In the genomic region with DNA sequence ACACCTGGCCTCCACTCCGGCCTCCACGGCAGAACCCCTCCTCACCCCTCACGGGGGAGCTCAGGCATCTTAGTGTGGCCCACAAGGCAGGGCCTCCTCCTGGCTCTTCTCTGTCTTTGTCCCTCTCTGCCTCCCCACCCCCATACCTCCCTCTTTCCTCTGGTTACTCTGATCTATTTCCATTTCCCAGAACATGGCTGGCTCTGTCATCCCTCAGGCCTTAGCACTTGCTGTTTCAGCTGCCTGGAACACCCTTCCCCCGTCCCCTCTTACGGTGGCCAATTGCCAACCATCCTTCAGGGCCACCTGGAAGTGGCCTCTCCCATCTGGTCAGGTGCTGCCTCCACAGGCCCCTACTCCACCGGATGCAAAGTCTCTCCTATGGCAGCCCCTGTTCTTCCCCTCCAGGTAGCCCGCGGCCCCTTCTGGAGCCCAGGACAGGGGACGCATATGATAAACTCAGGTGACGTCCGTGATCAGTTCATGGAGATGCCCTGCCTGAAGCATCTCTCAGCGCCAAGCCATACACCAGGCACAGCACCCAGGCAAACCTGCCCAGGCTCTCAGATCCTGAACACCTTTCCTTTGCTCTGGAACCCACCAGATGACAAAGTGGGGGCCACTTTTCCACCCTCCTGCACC, we compare ENCODE assay signal across 20 cellular contexts. TPM values are rescaled to one million over a fixed set of nuclear protein-coding genes. Genes with fewer than 3 reads are reported as not detected.
"Had no signal": no experiment of that assay in that cellular context is flagged by ENCODE, and none has a peak within 500 bp of the region (broad histone marks: within the 10 kb centered on the region; RNA-seq: fewer than 3 reads in every experiment).

No MANE protein-coding gene starts in this region.

- H3K4me3 ChIP-seq: dorsolateral prefrontal cortex, mucosa of descending colon, skin epidermis, transverse colon had no signal

- H3K36me3 Mint-ChIP-seq: activated CD4-positive, alpha-beta memory T cell treated with anti-CD3 and anti-CD28 coated beads for 36 hours; activated naive CD8-positive, alpha-beta T cell; naive thymus-derived CD8-positive, alpha-beta T cell; stimulated activated naive B cell treated with anti-CD40 and anti-IgM and Interleukin-4, amounts not matched to agents 10 μg/mL and 1 μg/mL and 100 μg/mL, for 72 hours had no signal

- H3K27ac Mint-ChIP-seq: activated CD4-positive, alpha-beta memory T cell treated with anti-CD3 and anti-CD28 coated beads for 36 hours; activated naive CD8-positive, alpha-beta T cell; naive thymus-derived CD8-positive, alpha-beta T cell; stimulated activated naive B cell treated with anti-CD40 and anti-IgM and Interleukin-4, amounts not matched to agents 10 μg/mL and 1 μg/mL and 100 μg/mL, for 72 hours had no signal

- H3K9me3 Mint-ChIP-seq: activated CD4-positive, alpha-beta memory T cell treated with anti-CD3 and anti-CD28 coated beads for 36 hours; stimulated activated naive B cell treated with anti-CD40 and anti-IgM and Interleukin-4, amounts not matched to agents 10 μg/mL and 1 μg/mL and 100 μg/mL, for 72 hours had no signal

- H3K4me3 Mint-ChIP-seq: activated CD4-positive, alpha-beta memory T cell treated with anti-CD3 and anti-CD28 coated beads for 36 hours; activated naive CD8-positive, alpha-beta T cell; naive thymus-derived CD8-positive, alpha-beta T cell; stimulated activated naive B cell treated with anti-CD40 and anti-IgM and Interleukin-4, amounts not matched to agents 10 μg/mL and 1 μg/mL and 100 μg/mL, for 72 hours had no signal

- DNase-seq: activated CD4-positive, alpha-beta memory T cell treated with anti-CD3 and anti-CD28 coated beads for 36 hours; activated CD4-positive, CD25-positive, alpha-beta regulatory T cell treated with anti-CD3 and anti-CD28 coated beads, Interleukin-2, amount 50 U/mL, for 72 hours; activated gamma-delta T cell; activated T-cell treated with anti-CD3 and anti-CD28 coated beads, Interleukin-2, amount 50 U/mL, for 48 hours; amygdala; left colon; stimulated activated naive B cell treated with anti-CD40 and anti-IgM and Interleukin-4, amounts not matched to agents 10 μg/mL and 1 μg/mL and 100 μg/mL, for 72 hours; substantia nigra; transverse colon had no signal

- ATAC-seq: esophagus mucosa; left colon; mucosa of descending colon; naive thymus-derived CD8-positive, alpha-beta T cell; stimulated activated naive B cell treated with anti-CD40 and anti-IgM and Interleukin-4, amounts not matched to agents 10 μg/mL and 1 μg/mL and 100 μg/mL, for 72 hours had no signal

- H3K36me3 ChIP-seq: transverse colon had no signal

- H3K27ac ChIP-seq: dorsolateral prefrontal cortex, skin epidermis, transverse colon had no signal

- H3K9me3 ChIP-seq: mucosa of descending colon, transverse colon had no signal

RNA-seq across cellular contexts. Expression of a gene that starts 3.6 kb away (rescaled TPM):
- total RNA-seq: esophagus mucosa; fibroblast of villous mesenchyme; left colon; naive thymus-derived CD8-positive, alpha-beta T cell; transverse colon had no signal
- polyA plus RNA-seq: naive thymus-derived CD8-positive, alpha-beta T cell had no signal

RNA-seq across cellular contexts. Expression of a gene that starts 28.9 kb away (rescaled TPM):
- total RNA-seq: activated CD4-positive, alpha-beta memory T cell treated with anti-CD3 and anti-CD28 coated beads for 36 hours; esophagus mucosa; fibroblast of villous mesenchyme; left colon; mucosa of descending colon; naive thymus-derived CD8-positive, alpha-beta T cell; omental fat pad; renal cortical epithelial cell; T-helper 2 cell treated with Interferon-gamma antibody and Interleukin-4, amounts not matched to agents 100 ng/mL and 5 ng/mL, for 36 hours; transverse colon had no signal
- polyA plus RNA-seq: naive thymus-derived CD8-positive, alpha-beta T cell had no signal

RNA-seq across cellular contexts. Expression of a gene that starts 34.7 kb away (rescaled TPM):
- total RNA-seq: activated CD4-positive, alpha-beta memory T cell treated with anti-CD3 and anti-CD28 coated beads for 36 hours; esophagus mucosa; fibroblast of villous mesenchyme; left colon; mucosa of descending colon; naive thymus-derived CD8-positive, alpha-beta T cell; omental fat pad; renal cortical epithelial cell; T-helper 2 cell treated with Interferon-gamma antibody and Interleukin-4, amounts not matched to agents 100 ng/mL and 5 ng/mL, for 36 hours; transverse colon had no signal
- polyA plus RNA-seq: naive thymus-derived CD8-positive, alpha-beta T cell had no signal

RNA-seq across cellular contexts. Expression of a gene that starts 35.3 kb away (rescaled TPM):
- total RNA-seq: activated CD4-positive, alpha-beta memory T cell treated with anti-CD3 and anti-CD28 coated beads for 36 hours; cerebellum; dorsolateral prefrontal cortex; esophagus mucosa; fibroblast of villous mesenchyme; naive thymus-derived CD8-positive, alpha-beta T cell; omental fat pad; renal cortical epithelial cell; T-helper 2 cell treated with Interferon-gamma antibody and Interleukin-4, amounts not matched to agents 100 ng/mL and 5 ng/mL, for 36 hours had no signal
- polyA plus RNA-seq: naive thymus-derived CD8-positive, alpha-beta T cell had no signal

RNA-seq across cellular contexts. Expression of a gene that starts 48.2 kb away (rescaled TPM):
- total RNA-seq: activated CD4-positive, alpha-beta memory T cell treated with anti-CD3 and anti-CD28 coated beads for 36 hours; cerebellum; dorsolateral prefrontal cortex; esophagus mucosa; fibroblast of villous mesenchyme; left colon; mucosa of descending colon; naive thymus-derived CD8-positive, alpha-beta T cell; omental fat pad; renal cortical epithelial cell; T-helper 2 cell treated with Interferon-gamma antibody and Interleukin-4, amounts not matched to agents 100 ng/mL and 5 ng/mL, for 36 hours; transverse colon had no signal
